ENCODE assay signal across 22 cellular contexts in genomic region chr4:165662341-165662740, GRCh38.
"Had no signal": no experiment of that assay in that cellular context is flagged by ENCODE, and none has a peak within 500 bp of the region (broad histone marks: within the 10 kb centered on the region; RNA-seq: fewer than 3 reads in every experiment).

No MANE protein-coding gene starts in this region.

- H3K4me3 Mint-ChIP-seq: activated naive CD8-positive, alpha-beta T cell; activated T-cell treated with anti-CD3 and anti-CD28 coated beads, Interleukin-2, amount 50 U/mL, for 4 hours; mesothelial cell of epicardium; nephron progenitor cell; WTC11 had no signal

- H3K4me1 ChIP-seq: body of pancreas, left ventricle myocardium inferior, spleen, tibial artery had no signal

- H3K27ac ChIP-seq: body of pancreas, epithelial cell of prostate, left ventricle myocardium inferior, spleen, tibial artery had no signal

- H3K36me3 Mint-ChIP-seq: activated naive CD8-positive, alpha-beta T cell; mesothelial cell of epicardium; WTC11 had no signal

- DNase-seq: activated CD4-positive, alpha-beta T cell treated with anti-CD3 and anti-CD28 coated beads, Interleukin-2, amount 50 U/mL, for 4 hours; activated CD8-positive, alpha-beta memory T cell treated with anti-CD3 and anti-CD28 coated beads, Interleukin-2, amount 50 U/mL, for 48 hours; activated naive CD4-positive, alpha-beta T cell; activated T-cell treated with anti-CD3 and anti-CD28 coated beads, Interleukin-2, amount 50 U/mL, for 4 hours; body of pancreas; foreskin melanocyte; kidney glomerular epithelial cell; left ventricle myocardium inferior; nephron progenitor cell; occipital lobe; spleen; stimulated activated CD4-positive, alpha-beta T cell treated with anti-CD3 and anti-CD28 coated beads, Interleukin-4, amount 100 ng/mL, for 24 hours; stimulated activated naive CD8-positive, alpha-beta T cell treated with anti-CD3 and anti-CD28 coated beads, Interleukin-15, Interleukin-2, amounts not matched to agents 100 U/mL and 50 U/mL, for 24 hours; substantia nigra; T-helper 1 cell; T-helper 9 cell; tibial artery had no signal

- H3K27me3 Mint-ChIP-seq: activated naive CD8-positive, alpha-beta T cell had no signal

- H3K9me3 Mint-ChIP-seq: activated T-cell treated with anti-CD3 and anti-CD28 coated beads, Interleukin-2, amount 50 U/mL, for 4 hours; activated T-helper 2 cell treated with anti-CD3 and anti-CD28 coated beads, Interferon-gamma antibody, Interleukin-2, Interleukin-4, amounts not matched to agents 10 μg/mL and 5 μg/mL and 100 μg/mL, durations not matched to agents 14 hours and 24 hours and 36 hours; mesothelial cell of epicardium; nephron progenitor cell; WTC11 had no signal

- H3K4me1 Mint-ChIP-seq: mesothelial cell of epicardium, nephron progenitor cell had no signal

- H3K27ac Mint-ChIP-seq: activated naive CD8-positive, alpha-beta T cell; activated T-helper 2 cell treated with anti-CD3 and anti-CD28 coated beads, Interferon-gamma antibody, Interleukin-2, Interleukin-4, amounts not matched to agents 10 μg/mL and 5 μg/mL and 100 μg/mL, durations not matched to agents 14 hours and 24 hours and 36 hours; mesothelial cell of epicardium; nephron progenitor cell; WTC11 had no signal

- ATAC-seq: activated T-cell treated with anti-CD3 and anti-CD28 coated beads, Interleukin-2, amount 50 U/mL, for 4 hours; body of pancreas; stimulated activated naive CD8-positive, alpha-beta T cell treated with anti-CD3 and anti-CD28 coated beads, Interleukin-15, Interleukin-2, amounts not matched to agents 100 U/mL and 50 U/mL, for 24 hours; WTC11 had no signal

- H3K27me3 ChIP-seq: body of pancreas, spleen, tibial artery had no signal

- H3K9me3 ChIP-seq: body of pancreas, left ventricle myocardium inferior, tibial artery had no signal

- H3K4me3 ChIP-seq: body of pancreas, left ventricle myocardium inferior, spleen, tibial artery had no signal

- H3K36me3 ChIP-seq: left ventricle myocardium inferior, spleen, tibial artery had no signal
